In genomic region chr5:54221096-54221495, GRCh38 we compare ENCODE assay signal across 26 cellular contexts.
"Had no signal": no experiment of that assay in that cellular context is flagged by ENCODE, and none has a peak within 500 bp of the region (broad histone marks: within the 10 kb centered on the region; RNA-seq: fewer than 3 reads in every experiment).

No MANE protein-coding gene starts in this region.

- ATAC-seq: activated naive CD4-positive, alpha-beta T cell treated with anti-CD3 and anti-CD28 coated beads, Interleukin-2, amount 50 U/mL, for 72 hours; activated T-cell treated with anti-CD3 and anti-CD28 coated beads, Interleukin-2, amount 50 U/mL, for 4 hours; activated T-helper 17 cell treated with anti-CD3 and anti-CD28 coated beads, Interleukin-2, amount 50 U/mL, for 72 hours; gastrocnemius medialis; left cardiac atrium; left ventricle myocardium superior; naive thymus-derived CD8-positive, alpha-beta T cell; right cardiac atrium; T-helper 17 cell had no signal

- H3K27me3 Mint-ChIP-seq: activated CD4-positive, alpha-beta memory T cell treated with anti-CD3 and anti-CD28 coated beads, Interleukin-2, amount 10 ng/mL, durations not matched to agents 7 days and 5 days; activated T-helper 17 cell treated with anti-CD3 and anti-CD28 coated beads, Interleukin-2, amount 50 U/mL, for 72 hours; naive thymus-derived CD8-positive, alpha-beta T cell; T-helper 17 cell had no signal

- H3K27ac ChIP-seq: epithelial cell of prostate, gastrocnemius medialis, tibial nerve, uterus, WERI-Rb-1 had no signal

- H3K4me1 Mint-ChIP-seq: activated CD4-positive, alpha-beta memory T cell treated with anti-CD3 and anti-CD28 coated beads, Interleukin-2, amount 10 ng/mL, durations not matched to agents 7 days and 5 days; activated CD4-positive, alpha-beta T cell treated with anti-CD3 and anti-CD28 coated beads, Interleukin-2, amount 10 ng/mL, durations not matched to agents 24 days and 14 days had no signal

- H3K27ac Mint-ChIP-seq: activated CD4-positive, alpha-beta memory T cell treated with anti-CD3 and anti-CD28 coated beads, Interleukin-2, amount 10 ng/mL, durations not matched to agents 7 days and 5 days; activated CD4-positive, alpha-beta T cell treated with anti-CD3 and anti-CD28 coated beads, Interleukin-2, amount 10 ng/mL, durations not matched to agents 24 days and 14 days; activated naive CD4-positive, alpha-beta T cell treated with anti-CD3 and anti-CD28 coated beads, Interleukin-2, amount 50 U/mL, for 72 hours; activated T-helper 17 cell treated with anti-CD3 and anti-CD28 coated beads, Interleukin-2, amount 50 U/mL, for 72 hours; naive thymus-derived CD8-positive, alpha-beta T cell; T-helper 17 cell had no signal

- DNase-seq: activated CD4-positive, alpha-beta memory T cell treated with anti-CD3 and anti-CD28 coated beads, Interleukin-2, amount 10 ng/mL, durations not matched to agents 7 days and 5 days; activated CD4-positive, alpha-beta T cell treated with anti-CD3 and anti-CD28 coated beads, Interleukin-2, amount 10 ng/mL, durations not matched to agents 24 days and 14 days; activated CD4-positive, CD25-positive, alpha-beta regulatory T cell treated with anti-CD3 and anti-CD28 coated beads, Interleukin-2, amount 50 U/mL, for 72 hours; activated T-cell treated with anti-CD3 and anti-CD28 coated beads, Interleukin-2, amount 50 U/mL, for 4 hours; anterior cingulate cortex; dermis blood vessel endothelial cell; effector CD4-positive, alpha-beta T cell; gastrocnemius medialis; glutamatergic neuron; islet precursor cell; left cardiac atrium; left ventricle myocardium superior; mammary epithelial cell; midbrain; naive thymus-derived CD8-positive, alpha-beta T cell; right cardiac atrium; stimulated activated CD4-positive, alpha-beta T cell treated with anti-CD3 and anti-CD28 coated beads, Interleukin-2, amount 100 ng/mL, for 48 hours; stimulated activated naive CD4-positive, alpha-beta T cell treated with Interleukin-2 at 50 U/mL for 16 hours; T-helper 17 cell; T1000; uterus; WERI-Rb-1 had no signal

- H3K4me3 ChIP-seq: tibial nerve, uterus had no signal

- H3K4me1 ChIP-seq: gastrocnemius medialis, uterus had no signal

- H3K36me3 Mint-ChIP-seq: activated naive CD4-positive, alpha-beta T cell treated with anti-CD3 and anti-CD28 coated beads, Interleukin-2, amount 50 U/mL, for 72 hours had no signal

- H3K4me3 Mint-ChIP-seq: activated CD4-positive, alpha-beta memory T cell treated with anti-CD3 and anti-CD28 coated beads, Interleukin-2, amount 10 ng/mL, durations not matched to agents 7 days and 5 days; activated CD4-positive, alpha-beta T cell treated with anti-CD3 and anti-CD28 coated beads, Interleukin-2, amount 10 ng/mL, durations not matched to agents 24 days and 14 days; activated T-cell treated with anti-CD3 and anti-CD28 coated beads, Interleukin-2, amount 50 U/mL, for 4 hours; activated T-helper 17 cell treated with anti-CD3 and anti-CD28 coated beads, Interleukin-2, amount 50 U/mL, for 72 hours; naive thymus-derived CD8-positive, alpha-beta T cell; T-helper 17 cell had no signal

- H3K9me3 Mint-ChIP-seq: activated CD4-positive, alpha-beta memory T cell treated with anti-CD3 and anti-CD28 coated beads, Interleukin-2, amount 10 ng/mL, durations not matched to agents 7 days and 5 days; activated CD4-positive, alpha-beta T cell treated with anti-CD3 and anti-CD28 coated beads, Interleukin-2, amount 10 ng/mL, durations not matched to agents 24 days and 14 days; activated naive CD4-positive, alpha-beta T cell treated with anti-CD3 and anti-CD28 coated beads, Interleukin-2, amount 50 U/mL, for 72 hours; activated T-cell treated with anti-CD3 and anti-CD28 coated beads, Interleukin-2, amount 50 U/mL, for 4 hours; activated T-helper 17 cell treated with anti-CD3 and anti-CD28 coated beads, Interleukin-2, amount 50 U/mL, for 72 hours; naive thymus-derived CD8-positive, alpha-beta T cell had no signal

- H3K36me3 ChIP-seq: gastrocnemius medialis, tibial nerve, uterus, WERI-Rb-1 had no signal

- H3K27me3 ChIP-seq: gastrocnemius medialis, tibial nerve, uterus had no signal

- H3K9me3 ChIP-seq: gastrocnemius medialis, tibial nerve, uterus had no signal
